Comparison of ENCODE assay signal across 8 cellular contexts in genomic region chr11:72223615-72224586, GRCh38. TPM values are rescaled to one million over a fixed set of nuclear protein-coding genes. Genes with fewer than 3 reads are reported as not detected.
A peak's percentile ranks its signal among the peaks of the same experiment; 100 is the strongest.
DNase-seq lines count a peak whose midpoint lies in the region; ATAC-seq and TF ChIP-seq lines count a peak whose summit lies in the region.

No MANE protein-coding gene starts in this region.

- intact Hi-C loops in Right ventricle myocardium superior (cut with DNase I), result no loop called here

- H3K9me3 Mint-ChIP-seq in activated naive CD4-positive, alpha-beta T cell treated with anti-CD3 and anti-CD28 coated beads, Interleukin-2, amount 50 U/mL, for 24 hours, result no peaks in the 10 kb centered on the region

- peak; percentile 51 for ATAC-seq in GM19324 (IDR thresholded peaks at IDR 0.05; ENCODE audit: low FRiP score, unreplicated experiment)
- ATAC-seq in HG03378 (IDR thresholded peaks at IDR 0.05; ENCODE audit: unreplicated experiment), result peak; percentile 27
- peak; percentile 89 for ATAC-seq in Right ventricle myocardium superior (ENCODE audit: poor library complexity)

- H3K4me3 Mint-ChIP-seq in activated naive CD4-positive, alpha-beta T cell treated with anti-CD3 and anti-CD28 coated beads, Interleukin-2, amount 50 U/mL, for 24 hours, result peak overlapping the region; percentile 94

- H3K27ac Mint-ChIP-seq in activated naive CD4-positive, alpha-beta T cell treated with anti-CD3 and anti-CD28 coated beads, Interleukin-2, amount 50 U/mL, for 24 hours, result peak overlapping the region; percentile 97

- peak; percentile 51 for DNase-seq in RPMI8226
- peak; percentile 88 for DNase-seq in Right ventricle myocardium superior
- peak; percentile 34 for DNase-seq in pons (ENCODE audit: low spot score)
- DNase-seq in middle frontal gyrus (ENCODE audit: extremely low spot score, low spot score), result no peak

- H3K4me1 Mint-ChIP-seq in activated naive CD4-positive, alpha-beta T cell treated with anti-CD3 and anti-CD28 coated beads, Interleukin-2, amount 50 U/mL, for 24 hours, result peaks cover 23% of the 10 kb centered on the region

- TF ChIP-seq CTCF in C4-2B (conservative IDR thresholded peaks at IDR 0.05), result no peak

- no peaks in the 10 kb centered on the region for H3K36me3 Mint-ChIP-seq in activated naive CD4-positive, alpha-beta T cell treated with anti-CD3 and anti-CD28 coated beads, Interleukin-2, amount 50 U/mL, for 24 hours

- no peaks in the 10 kb centered on the region for H3K27me3 Mint-ChIP-seq in activated naive CD4-positive, alpha-beta T cell treated with anti-CD3 and anti-CD28 coated beads, Interleukin-2, amount 50 U/mL, for 24 hours

- peak overlapping the region; percentile 96 for H3K27ac ChIP-seq in C4-2B

RNA-seq across cellular contexts. Expression of gene INPPL1, which starts 0.7 kb away (rescaled TPM):
- total RNA-seq in Right ventricle myocardium superior, result 133 TPM

RNA-seq across cellular contexts. Expression of gene FOLR2, which starts 7.3 kb away (rescaled TPM):
- total RNA-seq in Right ventricle myocardium superior, result 27.1 TPM

RNA-seq across cellular contexts. Expression of gene PHOX2A, which starts 20.1 kb away (rescaled TPM):
- total RNA-seq in Right ventricle myocardium superior, result not detected

RNA-seq across cellular contexts. Expression of gene FOLR1, which starts 32.0 kb away (rescaled TPM):
- total RNA-seq in Right ventricle myocardium superior, result 0.94 TPM

Comparison
In these comparisons a context has a peak if more than half of its experiments do, and no peak if none do; other contexts are left out.
1. ATAC-seq: peak in every context shown above with its lines; median percentile 89 in Right ventricle myocardium superior; 51 in GM19324; 27 in HG03378.